Comparison of ENCODE assay signal across 9 cellular contexts in the genomic region with DNA sequence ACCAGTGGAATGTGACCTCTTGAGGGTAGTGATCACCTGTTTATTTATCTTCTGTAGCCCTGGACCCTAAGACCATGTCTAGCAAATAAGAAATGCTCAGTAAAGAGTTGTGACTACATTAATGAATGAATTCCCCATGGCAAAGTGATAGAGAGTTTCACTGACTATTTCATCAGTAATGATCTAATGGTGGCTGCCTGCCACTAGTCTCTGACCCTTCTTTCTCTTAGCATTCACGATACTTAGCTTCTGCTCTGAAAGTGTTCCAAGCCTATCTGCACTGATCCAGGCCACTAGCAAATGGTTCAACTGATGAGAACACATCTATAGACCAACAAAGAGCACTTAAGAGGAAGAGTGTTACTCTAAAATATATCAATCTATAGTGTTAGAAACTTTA. TPM values are rescaled to one million over a fixed set of nuclear protein-coding genes. Genes with fewer than 3 reads are reported as not detected.
"Had no signal": no experiment of that assay in that cellular context is flagged by ENCODE, and none has a peak within 500 bp of the region (broad histone marks: within the 10 kb centered on the region; RNA-seq: fewer than 3 reads in every experiment).

No MANE protein-coding gene starts in this region.

- H3K27ac Mint-ChIP-seq: GM23338, H9, HFFc6 had no signal

- H3K9me3 ChIP-seq: HAP-1 had no signal

- H3K4me3 Mint-ChIP-seq: GM23338, H9, HFFc6 had no signal

- H2AFZ ChIP-seq: GM23248, GM23338 had no signal

- H3K4me1 ChIP-seq: HAP-1 had no signal

- H3K27ac ChIP-seq: GM23248 had no signal

- DNase-seq: GM23248, GOT3, H7, H9, HCEC 1CT, HFFc6 had no signal

- H3K9me3 Mint-ChIP-seq: H9 had no signal

- ATAC-seq: GM23338, HCT116 had no signal

- H3K36me3 ChIP-seq: HAP-1 had no signal

- H3K9ac ChIP-seq: GM23248 had no signal

- H3K4me2 ChIP-seq: GM23338 had no signal

- H3K4me3 ChIP-seq: GM23248, GM23338, HAP-1 had no signal

RNA-seq across cellular contexts. Expression of gene RASGEF1B, which starts 50.0 kb away (rescaled TPM):
- total RNA-seq: GM23248, HFFc6 had no signal
